ENCODE assay signal across 13 cellular contexts in the genomic region with DNA sequence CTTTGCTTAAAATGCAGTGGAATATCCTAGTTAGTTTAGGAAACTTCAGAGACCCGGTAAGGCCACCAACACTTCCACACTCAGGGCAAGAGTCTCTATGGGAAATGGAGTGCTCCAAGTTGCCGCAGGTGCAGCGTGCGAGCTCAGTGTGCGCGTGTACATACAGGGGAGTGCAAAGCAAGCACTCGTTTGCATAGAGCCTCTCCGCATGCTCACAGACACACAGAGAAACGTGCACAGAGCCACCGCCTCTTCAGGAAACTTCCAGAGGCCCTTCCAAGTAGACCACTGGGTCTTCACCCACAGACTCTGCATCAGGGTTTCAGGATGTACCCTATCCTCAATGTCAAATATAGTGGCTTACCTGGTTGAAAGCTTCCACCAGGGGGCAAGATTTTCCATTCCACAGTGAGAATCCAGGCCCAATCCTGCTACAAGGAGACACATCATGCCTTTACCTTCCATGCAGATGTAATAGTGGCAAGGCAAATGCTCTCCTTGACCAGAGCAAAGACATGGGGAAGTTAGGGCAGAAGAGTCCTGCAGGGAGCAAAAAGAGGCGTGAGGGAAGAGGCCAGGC.
A peak's percentile ranks its signal among the peaks of the same experiment; 100 is the strongest.
DNase-seq lines count a peak whose midpoint lies in the region; ATAC-seq and TF ChIP-seq lines count a peak whose summit lies in the region.
"Had no signal": no experiment of that assay in that cellular context is flagged by ENCODE, and none has a peak within 500 bp of the region (broad histone marks: within the 10 kb centered on the region; RNA-seq: fewer than 3 reads in every experiment).

No MANE protein-coding gene starts in this region.

- H3K4me2 ChIP-seq in HCT116 (ENCODE audit: low read length), result no peak overlapping the region

- H3K9me3 Mint-ChIP-seq in CD4-positive, alpha-beta T cell, result no peaks in the 10 kb centered on the region
- H3K9me3 Mint-ChIP-seq: IgD-negative memory B cell, memory B cell had no signal

- H3K27ac Mint-ChIP-seq in CD4-positive, alpha-beta T cell, result no peak overlapping the region
- H3K27ac Mint-ChIP-seq: IgD-negative memory B cell, memory B cell, T-helper 17 cell had no signal

- H3K4me1 ChIP-seq in HCT116 (ENCODE audit: control insufficient read depth in 1 of 2, insufficient read depth in 2 of 2, low read length in 2 of 2), result peaks cover 11 to 12% of the 10 kb centered on the region in 2 experiments; a peak in 3 of 4 replicates

- no peaks in the 10 kb centered on the region for H3K27me3 Mint-ChIP-seq in CD4-positive, alpha-beta T cell
- H3K27me3 Mint-ChIP-seq: IgD-negative memory B cell, memory B cell, T-helper 17 cell had no signal

- no peak overlapping the region for H3K4me3 ChIP-seq in HCT116 (replicated peaks in 1 of 2; ENCODE audit: low read depth in 1 of 2, low read length in 2 of 2)
- H3K4me3 ChIP-seq: psoas muscle had no signal

- no peaks in the 10 kb centered on the region for H3K36me3 ChIP-seq in HCT116 (ENCODE audit: control insufficient read depth in 1 of 2, insufficient read depth in 2 of 2, low read length in 2 of 2)

- CTCF ChIA-PET in HCT116 (lab: Charles Lee), result no interaction called here
- CTCF ChIA-PET in CD4-positive, alpha-beta T cell (lab: Charles Lee), result no interaction called here

- RAD21 ChIA-PET in HCT116 (lab: Charles Lee; ENCODE audit: low non-redundant PET in 1 of 2, low total read pairs in 2 of 2, uncharacterized antibody in 2 of 2, unreplicated experiment in 2 of 2), result no interaction called here

- peaks cover 3% of the 10 kb centered on the region; the same call in 1 of the 2 replicates for H3K27me3 ChIP-seq in HCT116 (ENCODE audit: insufficient read depth, low read length)
- no peaks in the 10 kb centered on the region for H3K27me3 ChIP-seq in CD4-positive, alpha-beta T cell (ENCODE audit: control insufficient read depth, insufficient read depth, low read length)

- DNase-seq in DMS53 (lab: John Stamatoyannopoulos, UW) (peak; percentile 8), DMS53 treated with DMSO at 0.1 percent for 48 hours (lab: John Stamatoyannopoulos, UW; ENCODE audit: unreplicated experiment) (no peak), HCT116 (ENCODE audit: low read depth, low spot score) (peak; percentile 7), SK-MEL-5 (ENCODE audit: low read depth, low spot score) (peak; percentile 58), mesenteric fat pad (ENCODE audit: low spot score) (peak; percentile 39), NCI-H2029 (lab: John Stamatoyannopoulos, UW) (no peak)
- no peak for DNase-seq in CD4-positive, alpha-beta T cell
- DNase-seq: NCI-H774, psoas muscle, T-helper 17 cell had no signal

- no peak overlapping the region for H3K27ac ChIP-seq in HCT116 (ENCODE audit: low read depth, low read length)
- no peak overlapping the region for H3K27ac ChIP-seq in CD4-positive, alpha-beta T cell (ENCODE audit: low read depth, low read length)
- H3K27ac ChIP-seq: psoas muscle had no signal

- H3K36me3 Mint-ChIP-seq in CD4-positive, alpha-beta T cell (ENCODE audit: low read depth), result no peaks in the 10 kb centered on the region
- H3K36me3 Mint-ChIP-seq: IgD-negative memory B cell, memory B cell had no signal

- TF ChIP-seq POLR2A in HCT116 (IDR thresholded peaks at IDR 0.05; ENCODE audit: borderline replicate concordance, extremely low read depth, insufficient read depth, insufficient read length), result no peak

- H2AFZ ChIP-seq in HCT116 (ENCODE audit: low read depth, low read length, poor library complexity, severe bottlenecking), result no peak overlapping the region

- no peak overlapping the region for H3K9ac ChIP-seq in HCT116 (ENCODE audit: low read length)

- H4K20me1 ChIP-seq in HCT116 (ENCODE audit: insufficient read depth), result no peaks in the 10 kb centered on the region

- H3K79me2 ChIP-seq in HCT116 (ENCODE audit: insufficient read depth, low read length), result no peaks in the 10 kb centered on the region

- no peak overlapping the region for H3K4me3 Mint-ChIP-seq in CD4-positive, alpha-beta T cell
- H3K4me3 Mint-ChIP-seq: IgD-negative memory B cell, memory B cell, T-helper 17 cell had no signal

- H3K9me2 ChIP-seq in HCT116 (ENCODE audit: insufficient read depth), result no peaks in the 10 kb centered on the region

- in situ Hi-C loops in SK-MEL-5 (cut with HindIII; ENCODE audit: low pct_unique_long_range_greater_than_20kb, low sequenced_read_pairs), result no loop called here

- H3K4me1 Mint-ChIP-seq in CD4-positive, alpha-beta T cell (ENCODE audit: low read depth), result no peaks in the 10 kb centered on the region
- H3K4me1 Mint-ChIP-seq: memory B cell, T-helper 17 cell had no signal

- intact Hi-C loops in HCT116 (cut with micrococcal nuclease), result loop anchor here (2.0 to 5.0 kb wide), 3 partner anchors 458 to 808 kb away; no protein-coding TSS in a partner anchor
- intact Hi-C loops in CD4-positive, alpha-beta T cell (cut with DNase I, micrococcal nuclease), result no loop called here

- no peaks in the 10 kb centered on the region for H3K9me3 ChIP-seq in HCT116 (ENCODE audit: control insufficient read depth in 1 of 2, insufficient read depth in 1 of 2, low read depth in 1 of 2, low read length in 2 of 2)
- no peaks in the 10 kb centered on the region for H3K9me3 ChIP-seq in CD4-positive, alpha-beta T cell (ENCODE audit: control insufficient read depth, low read length)
- H3K9me3 ChIP-seq: psoas muscle had no signal

- TF ChIP-seq CTCF in HCT116 (IDR thresholded peaks at IDR 0.05 in 2 of 3, conservative IDR thresholded peaks at IDR 0.05 in 1 of 3; ENCODE audit: borderline replicate concordance in 1 of 3, insufficient read depth in 1 of 3, low read depth in 2 of 3, low read length in 2 of 3), result peak; percentile 29 to 57 (median 54); a peak in 4 of 6 replicates
- TF ChIP-seq CTCF in CD4-positive, alpha-beta T cell (IDR thresholded peaks at IDR 0.05), result no peak

- ATAC-seq in HCT116 (peak; percentile 69), GM21515 (IDR thresholded peaks at IDR 0.05; ENCODE audit: unreplicated experiment) (no peak)
- no peak for ATAC-seq in CD4-positive, alpha-beta T cell (ENCODE audit: poor library complexity)
- ATAC-seq: psoas muscle, T-helper 17 cell had no signal

- POLR2A ChIA-PET in HCT116 (lab: Charles Lee), result no interaction called here
- POLR2A ChIA-PET in CD4-positive, alpha-beta T cell (lab: Charles Lee), result no interaction called here

- no TSS peak for BruUV-seq in HCT116 (replicated peaks; lab: Mats Ljungman, UMichigan)

- TF ChIP-seq RAD21 in HCT116 (IDR thresholded peaks at IDR 0.05; ENCODE audit: low read depth), result peak; percentile 52

TF ChIP-seq in HCT116, 20 proteins besides CTCF, POLR2A, EP300 and RAD21:
- TF ChIP-seq ZNF274 (IDR thresholded peaks at IDR 0.05; ENCODE audit: low read depth, low read length), result no peak
- TF ChIP-seq, protein P1, sequence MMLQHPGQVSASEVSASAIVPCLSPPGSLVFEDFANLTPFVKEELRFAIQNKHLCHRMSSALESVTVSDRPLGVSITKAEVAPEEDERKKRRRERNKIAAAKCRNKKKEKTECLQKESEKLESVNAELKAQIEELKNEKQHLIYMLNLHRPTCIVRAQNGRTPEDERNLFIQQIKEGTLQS (IDR thresholded peaks at IDR 0.05), result no peak
- no peak for TF ChIP-seq SP1 (IDR thresholded peaks at IDR 0.05; ENCODE audit: low read depth)
- no peak for TF ChIP-seq SIN3A (IDR thresholded peaks at IDR 0.05; ENCODE audit: low read depth)
- no peak for TF ChIP-seq SRF (IDR thresholded peaks at IDR 0.05; ENCODE audit: low read depth)

Comparison
In these comparisons a context has a peak if more than half of its experiments do, and no peak if none do; other contexts are left out.
1. DNase-seq: peak in DMS53 (single experiment), HCT116 (single experiment), SK-MEL-5 (single experiment) and mesenteric fat pad (single experiment); none in DMS53 treated with DMSO at 0.1 percent for 48 hours (single experiment), NCI-H2029 (single experiment) and CD4-positive, alpha-beta T cell (0 of 10).